ENCODE assay signal across 26 cellular contexts in the genomic region with DNA sequence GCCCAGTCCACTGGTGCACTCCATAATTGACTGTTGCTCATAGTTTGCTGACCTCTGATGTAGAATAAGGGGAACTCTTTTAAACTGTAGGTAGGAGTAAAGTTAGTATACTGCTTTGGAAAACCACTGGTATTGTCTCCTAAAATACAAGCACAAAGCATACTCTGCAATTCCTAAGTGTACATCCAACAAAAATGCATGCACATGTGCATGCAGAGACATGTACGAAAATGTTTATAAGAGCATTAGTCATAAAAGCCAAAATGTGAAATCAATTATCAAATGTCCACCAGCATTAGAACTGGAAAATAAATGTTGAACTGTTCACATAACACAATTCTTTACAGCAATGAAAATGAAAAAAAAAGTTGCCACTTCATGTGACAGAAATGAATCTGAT.
"Had no signal": no experiment of that assay in that cellular context is flagged by ENCODE, and none has a peak within 500 bp of the region (broad histone marks: within the 10 kb centered on the region; RNA-seq: fewer than 3 reads in every experiment).

No MANE protein-coding gene starts in this region.

- H3K27ac ChIP-seq: brain microvascular endothelial cell, KMS-11 had no signal

- DNase-seq: activated CD4-positive, alpha-beta T cell treated with anti-CD3 and anti-CD28 coated beads, Interleukin-2, amount 10 ng/mL, durations not matched to agents 24 days and 14 days; activated CD4-positive, alpha-beta T cell treated with anti-CD3 and anti-CD28 coated beads, Interleukin-2, amount 50 U/mL, for 4 hours; activated CD8-positive, alpha-beta T cell treated with anti-CD3 and anti-CD28 coated beads for 36 hours; activated gamma-delta T cell treated with Interleukin-2 at 50 U/mL for 16 hours; activated naive CD4-positive, alpha-beta T cell treated with anti-CD3 and anti-CD28 coated beads for 36 hours; activated naive CD8-positive, alpha-beta T cell treated with anti-CD3 and anti-CD28 coated beads, Interleukin-2, amount 50 U/mL, for 24 hours; activated T-cell treated with anti-CD3 and anti-CD28 coated beads, Interleukin-2, amount 50 U/mL, for 24 hours; amniotic stem cell; aorta; brain microvascular endothelial cell; NCI-H1092 treated with DMSO at 0.1 percent for 48 hours; NCI-H1417 treated with DMSO at 0.1 percent for 48 hours; NCI-H187 treated with DMSO at 0.1 percent for 48 hours; NCI-H2081; NCI-H226; NCI-H446 treated with DMSO at 0.1 percent for 48 hours; NCI-H524; Right ventricle myocardium superior; RPMI8226; SW 1271; T1000 had no signal

- H3K9me3 Mint-ChIP-seq: activated CD4-positive, alpha-beta T cell treated with anti-CD3 and anti-CD28 coated beads, Interleukin-2, amount 10 ng/mL, durations not matched to agents 24 days and 14 days; activated CD8-positive, alpha-beta T cell treated with anti-CD3 and anti-CD28 coated beads for 36 hours; activated naive CD4-positive, alpha-beta T cell treated with anti-CD3 and anti-CD28 coated beads for 36 hours; activated naive CD8-positive, alpha-beta T cell treated with anti-CD3 and anti-CD28 coated beads, Interleukin-2, amount 50 U/mL, for 24 hours; activated T-cell treated with anti-CD3 and anti-CD28 coated beads, Interleukin-2, amount 50 U/mL, for 24 hours; activated T-helper 1 cell treated with anti-CD3 and anti-CD28 coated beads, Interleukin-12 subunit alpha, Interleukin-12 subunit beta, Interleukin-2, Interleukin-4 antibody, amounts not matched to agents 30 ng/mL and 10 ng/mL and 1 ng/mL, durations not matched to agents 14 hours and 24 hours and 36 hours had no signal

- H3K36me3 Mint-ChIP-seq: activated naive CD8-positive, alpha-beta T cell had no signal

- H3K4me3 Mint-ChIP-seq: activated CD4-positive, alpha-beta T cell treated with anti-CD3 and anti-CD28 coated beads, Interleukin-2, amount 10 ng/mL, durations not matched to agents 24 days and 14 days; activated CD8-positive, alpha-beta T cell treated with anti-CD3 and anti-CD28 coated beads for 36 hours; activated naive CD4-positive, alpha-beta T cell treated with anti-CD3 and anti-CD28 coated beads for 36 hours; activated naive CD8-positive, alpha-beta T cell; activated naive CD8-positive, alpha-beta T cell treated with anti-CD3 and anti-CD28 coated beads, Interleukin-2, amount 50 U/mL, for 24 hours; activated T-cell treated with anti-CD3 and anti-CD28 coated beads, Interleukin-2, amount 50 U/mL, for 24 hours; activated T-helper 1 cell treated with anti-CD3 and anti-CD28 coated beads, Interleukin-12 subunit alpha, Interleukin-12 subunit beta, Interleukin-2, Interleukin-4 antibody, amounts not matched to agents 30 ng/mL and 10 ng/mL and 1 ng/mL, durations not matched to agents 14 hours and 24 hours and 36 hours had no signal

- H3K36me3 ChIP-seq: brain microvascular endothelial cell had no signal

- H3K27me3 ChIP-seq: brain microvascular endothelial cell had no signal

- ATAC-seq: activated CD8-positive, alpha-beta T cell treated with anti-CD3 and anti-CD28 coated beads for 36 hours; activated naive CD8-positive, alpha-beta T cell treated with anti-CD3 and anti-CD28 coated beads, Interleukin-2, amount 50 U/mL, for 24 hours; Panc1 had no signal

- H3K27me3 Mint-ChIP-seq: activated CD4-positive, alpha-beta T cell treated with anti-CD3 and anti-CD28 coated beads, Interleukin-2, amount 10 ng/mL, durations not matched to agents 24 days and 14 days had no signal

- FAIRE-seq: TTC549 had no signal

- H3K4me1 Mint-ChIP-seq: activated CD4-positive, alpha-beta T cell treated with anti-CD3 and anti-CD28 coated beads, Interleukin-2, amount 10 ng/mL, durations not matched to agents 24 days and 14 days; activated naive CD8-positive, alpha-beta T cell treated with anti-CD3 and anti-CD28 coated beads, Interleukin-2, amount 50 U/mL, for 24 hours had no signal
